ENCODE assay signal across 17 cellular contexts in genomic region chr7:36048902-36049240, GRCh38.
A peak's percentile ranks its signal among the peaks of the same experiment; 100 is the strongest.
DNase-seq lines count a peak whose midpoint lies in the region; ATAC-seq, FAIRE-seq and TF ChIP-seq lines count a peak whose summit lies in the region.
"Had no signal": no experiment of that assay in that cellular context is flagged by ENCODE, and none has a peak within 500 bp of the region (broad histone marks: within the 10 kb centered on the region; RNA-seq: fewer than 3 reads in every experiment).

No MANE protein-coding gene starts in this region.

- H3K9me1 ChIP-seq in K562 (ENCODE audit: control insufficient read depth, insufficient read depth, low read length) = no peaks in the 10 kb centered on the region

- 0% methylated on average over 2 of the region's 2 CpGs for WGBS in K562 (ENCODE audit: insufficient coverage, low coverage, missing lambda C conversion rate)
- WGBS in neuronal stem cell (ENCODE audit: extremely low coverage in 2 of 2, insufficient read length in 2 of 2, insufficient replicate concordance in 1 of 2), 2 donors = no CpG with 5 or more reads among the region's 2 CpGs

- TF ChIP-seq POLR2A in K562 (conservative IDR thresholded peaks at IDR 0.05) = no peak

- H3K4me1 Mint-ChIP-seq in HFFc6 (ENCODE audit: low read depth) = peaks cover 41% of the 10 kb centered on the region
- H3K4me1 Mint-ChIP-seq: memory B cell had no signal

- no peaks in the 10 kb centered on the region for H4K20me1 ChIP-seq in BLaER1 treated with 17β-estradiol and CSF1 and Interleukin-3, amounts not matched to agents 10 nM and 100 nM
- no peaks in the 10 kb centered on the region for H4K20me1 ChIP-seq in K562 (replicated peaks; ENCODE audit: control insufficient read depth, insufficient read depth, low read length)

- CTCF ChIA-PET in K562 (lab: Yijun Ruan, JAX; ENCODE audit: low intra/inter-chr PET ratio) = no interaction called here

- no peak overlapping the region for H3K4ac ChIP-seq in neuronal stem cell (ENCODE audit: low read length)

- H3K4me2 ChIP-seq in BLaER1 treated with 17β-estradiol and CSF1 and Interleukin-3, amounts not matched to agents 10 nM and 100 nM = peak overlapping the region in 9 of 11 experiments; percentile 0 to 55 (median 26); a peak in 11 of 22 replicates
- H3K4me2 ChIP-seq in K562 (ENCODE audit: insufficient read depth, low read length) (no peak overlapping the region), neuronal stem cell (ENCODE audit: insufficient read depth, low read length, poor library complexity, severe bottlenecking) (no peak overlapping the region)

- H3K36me3 Mint-ChIP-seq in HFFc6 (ENCODE audit: low read depth) = no peaks in the 10 kb centered on the region
- H3K36me3 Mint-ChIP-seq: memory B cell had no signal

- no peak for TF ChIP-seq EP300 in K562 (IDR thresholded peaks at IDR 0.05; ENCODE audit: low read length)

- peaks cover 4% of the 10 kb centered on the region; the same call in 1 of the 2 replicates for H3K27me3 Mint-ChIP-seq in HFFc6 (ENCODE audit: insufficient read depth)

- peak overlapping the region; percentile 26 for H2BK5ac ChIP-seq in neuronal stem cell (ENCODE audit: low read length)

- DNase-seq in HFFc6 (peak; percentile 32), K562 (ENCODE audit: extremely low read depth in 1 of 4, low spot score in 3 of 4) (no peak), neuronal stem cell (ENCODE audit: low spot score) (no peak), C1 segment of cervical spinal cord (lab: John Stamatoyannopoulos, UW) (no peak), WERI-Rb-1 (no peak), HAP-1 (ENCODE audit: low spot score in 2 of 2) (no peak)
- DNase-seq: activated CD8-positive, alpha-beta memory T cell treated with anti-CD3 and anti-CD28 coated beads for 24 hours; activated effector memory CD4-positive, alpha-beta T cell treated with anti-CD3 and anti-CD28 coated beads, Interleukin-2, amount 50 U/mL, for 16 hours; MG63; NCI-H2081 treated with DMSO at 0.1 percent for 48 hours; small intestine; stomach had no signal

- H3K4me3 Mint-ChIP-seq in HFFc6 = peak overlapping the region; percentile 52
- H3K4me3 Mint-ChIP-seq: memory B cell had no signal

- H3K23ac ChIP-seq in neuronal stem cell (ENCODE audit: low read depth, low read length, poor library complexity) = no peak overlapping the region

- H2AFZ ChIP-seq in K562 (ENCODE audit: low read depth, low read length) (no peak overlapping the region), neuronal stem cell (ENCODE audit: low read length) (no peak overlapping the region)

- no peak overlapping the region for H2BK120ac ChIP-seq in neuronal stem cell (ENCODE audit: low read depth, low read length)

- H3K36me3 ChIP-seq in BLaER1 treated with 17β-estradiol and CSF1 and Interleukin-3, amounts not matched to agents 10 nM and 100 nM = no peaks in the 10 kb centered on the region
- H3K36me3 ChIP-seq in K562 (ENCODE audit: control insufficient read depth, insufficient read depth, low read length) = no peaks in the 10 kb centered on the region
- no peaks in the 10 kb centered on the region for H3K36me3 ChIP-seq in neuronal stem cell (replicated peaks in 1 of 2; ENCODE audit: control insufficient read depth in 2 of 2, insufficient read depth in 2 of 2, low read length in 2 of 2)
- no peaks in the 10 kb centered on the region for H3K36me3 ChIP-seq in WERI-Rb-1
- no peaks in the 10 kb centered on the region for H3K36me3 ChIP-seq in HAP-1 (replicated peaks)
- H3K36me3 ChIP-seq: ascending aorta, MG63, stomach had no signal

- H3K27ac Mint-ChIP-seq in HFFc6 = peak overlapping the region; percentile 69
- H3K27ac Mint-ChIP-seq: memory B cell had no signal

- no peak overlapping the region for H4K91ac ChIP-seq in neuronal stem cell (ENCODE audit: low read depth, low read length, poor library complexity)

- H3K9me3 ChIP-seq in BLaER1 treated with 17β-estradiol and CSF1 and Interleukin-3, amounts not matched to agents 10 nM and 100 nM (replicated peaks in 1 of 11) = no peaks in the 10 kb centered on the region; a peak in 1 of 22 replicates
- no peaks in the 10 kb centered on the region for H3K9me3 ChIP-seq in K562 (replicated peaks; ENCODE audit: control insufficient read depth, insufficient read depth, low read depth, low read length)
- no peaks in the 10 kb centered on the region for H3K9me3 ChIP-seq in neuronal stem cell (replicated peaks in 1 of 2; ENCODE audit: control insufficient read depth in 2 of 2, insufficient read depth in 1 of 2, low read depth in 1 of 2, low read length in 2 of 2)
- H3K9me3 ChIP-seq in WERI-Rb-1 (ENCODE audit: severe bottlenecking) = no peaks in the 10 kb centered on the region
- no peaks in the 10 kb centered on the region for H3K9me3 ChIP-seq in HAP-1
- H3K9me3 ChIP-seq: ascending aorta, MG63, stomach had no signal

- TF ChIP-seq CTCF in HFFc6 (IDR thresholded peaks at IDR 0.05) = no peak
- TF ChIP-seq CTCF in K562 (IDR thresholded peaks at IDR 0.05 in 2 of 3, conservative IDR thresholded peaks at IDR 0.05 in 1 of 3; ENCODE audit: insufficient read depth in 2 of 3, low read depth in 1 of 3, low read length in 3 of 3) = no peak
- no peak for TF ChIP-seq CTCF in WERI-Rb-1 (IDR thresholded peaks at IDR 0.05; ENCODE audit: low read depth, low read length)

- TF ChIP-seq RAD21 in K562 (CRISPR knock-in tag; conservative IDR thresholded peaks at IDR 0.05 in 1 of 2, IDR thresholded peaks at IDR 0.05 in 1 of 2) = no peak

- no peak overlapping the region for H3K9ac ChIP-seq in BLaER1 treated with 17β-estradiol and CSF1 and Interleukin-3, amounts not matched to agents 10 nM and 100 nM
- H3K9ac ChIP-seq in K562 (ENCODE audit: insufficient read depth in 1 of 2, low read depth in 2 of 2, low read length in 2 of 2) (no peak overlapping the region), neuronal stem cell (ENCODE audit: low read depth, low read length, poor library complexity) (no peak overlapping the region)

- no peak overlapping the region for H2AK5ac ChIP-seq in neuronal stem cell (ENCODE audit: low read depth, low read length)

- ATAC-seq in K562 = no peak
- ATAC-seq in HG02884 (IDR thresholded peaks at IDR 0.05; ENCODE audit: unreplicated experiment) = no peak

- no peaks in the 10 kb centered on the region for H3K79me2 ChIP-seq in K562 (ENCODE audit: control insufficient read depth, insufficient read depth, low read length)

- H3K18ac ChIP-seq in neuronal stem cell (ENCODE audit: low read length) = peak overlapping the region; percentile 44

- H2BK15ac ChIP-seq in neuronal stem cell (ENCODE audit: low read length) = no peak overlapping the region

- H3K4me1 ChIP-seq in BLaER1 treated with 17β-estradiol and CSF1 and Interleukin-3, amounts not matched to agents 10 nM and 100 nM = peaks cover 0 to 28% (median 11%) of the 10 kb centered on the region in 10 experiments; a peak in 12 of 20 replicates
- no peaks in the 10 kb centered on the region for H3K4me1 ChIP-seq in K562 (replicated peaks in 1 of 2; ENCODE audit: control insufficient read depth in 2 of 2, insufficient read depth in 2 of 2, low read length in 2 of 2)
- H3K4me1 ChIP-seq in neuronal stem cell (ENCODE audit: control insufficient read depth in 2 of 2, insufficient read depth in 1 of 2, low read depth in 1 of 2, low read length in 2 of 2) = peaks cover 0 to 2% of the 10 kb centered on the region in 2 donors
- no peaks in the 10 kb centered on the region for H3K4me1 ChIP-seq in HAP-1

- intact Hi-C loops in K562 (cut with micrococcal nuclease) = no loop called here

- in situ Hi-C loops in K562 (cut with MboI) = no loop called here
- in situ Hi-C loops in HAP-1 (cut with MboI; ENCODE audit: low sequenced_read_pairs) = no loop called here

- H4K8ac ChIP-seq in neuronal stem cell (ENCODE audit: low read depth, low read length) = no peak overlapping the region

- no peak for FAIRE-seq in K562 (lab: Jason Lieb, UNC)
- FAIRE-seq: GM12892, small intestine had no signal

- no peak overlapping the region for H2BK12ac ChIP-seq in neuronal stem cell (ENCODE audit: low read length)

- no peak overlapping the region for H3K27ac ChIP-seq in BLaER1 treated with 17β-estradiol and CSF1 and Interleukin-3, amounts not matched to agents 10 nM and 100 nM
- H3K27ac ChIP-seq in K562 (ENCODE audit: extremely low read depth, low read depth, low read length) (no peak overlapping the region), neuronal stem cell (replicated peaks; ENCODE audit: low read length) (no peak overlapping the region), WERI-Rb-1 (no peak overlapping the region)
- H3K27ac ChIP-seq: stomach had no signal

- no peaks in the 10 kb centered on the region for H3K27me3 ChIP-seq in BLaER1 treated with 17β-estradiol and CSF1 and Interleukin-3, amounts not matched to agents 10 nM and 100 nM
- peaks cover 4 to 23% of the 10 kb centered on the region in 2 experiments; a peak in 3 of 5 replicates for H3K27me3 ChIP-seq in K562 (ENCODE audit: control insufficient read depth in 2 of 2, insufficient read depth in 2 of 2, low read length in 2 of 2)
- no peaks in the 10 kb centered on the region for H3K27me3 ChIP-seq in neuronal stem cell (ENCODE audit: control insufficient read depth in 3 of 3, insufficient read depth in 3 of 3, low read depth in 1 of 3, low read length in 3 of 3)
- no peaks in the 10 kb centered on the region for H3K27me3 ChIP-seq in WERI-Rb-1 (ENCODE audit: insufficient read depth, low read depth, severe bottlenecking)
- no peaks in the 10 kb centered on the region for H3K27me3 ChIP-seq in HAP-1 (ENCODE audit: low read depth)
- H3K27me3 ChIP-seq: ascending aorta, MG63, stomach had no signal

- H3K9me3 Mint-ChIP-seq in HFFc6 = no peaks in the 10 kb centered on the region
- H3K9me3 Mint-ChIP-seq: memory B cell had no signal

- BruUV-seq in K562 (replicated peaks; lab: Mats Ljungman, UMichigan) = no TSS peak

- no peak overlapping the region for H3K4me3 ChIP-seq in BLaER1 treated with 17β-estradiol and CSF1 and Interleukin-3, amounts not matched to agents 10 nM and 100 nM
- H3K4me3 ChIP-seq in K562 (no peak overlapping the region), neuronal stem cell (ENCODE audit: low read length in 2 of 2) (no peak overlapping the region), WERI-Rb-1 (ENCODE audit: low read depth, low read length) (no peak overlapping the region), HAP-1 (no peak overlapping the region)
- H3K4me3 ChIP-seq: ascending aorta, MG63, stomach had no signal

- no peaks in the 10 kb centered on the region for H3K79me1 ChIP-seq in neuronal stem cell (ENCODE audit: low read depth, low read length)

- POLR2A ChIA-PET in K562 (lab: Yijun Ruan, JAX) = no interaction called here

- H3K14ac ChIP-seq in neuronal stem cell (ENCODE audit: low read length) = no peak overlapping the region

TF ChIP-seq in K562, 482 proteins besides CTCF, POLR2A, EP300 and RAD21 (continues in another document):
- TF ChIP-seq L3MBTL2 (IDR thresholded peaks at IDR 0.05) (no peak), GTF2E2 (tag; IDR thresholded peaks at IDR 0.05) (no peak), NR2C1 (IDR thresholded peaks at IDR 0.05) (peak; percentile 67), NR2C1 (tag; IDR thresholded peaks at IDR 0.05) (peak; percentile 84), NFE2 (IDR thresholded peaks at IDR 0.05; ENCODE audit: low read depth) (peak; percentile 40), NR2C2 (CRISPR knock-in tag; IDR thresholded peaks at IDR 0.05) (no peak), NR2C2 (tag; IDR thresholded peaks at IDR 0.05) (peak; percentile 78), GABPA (tag; conservative IDR thresholded peaks at IDR 0.05; ENCODE audit: low read depth) (peak; percentile 72), ATF7 (IDR thresholded peaks at IDR 0.05) (no peak)

Comparison
In these comparisons a context has a peak if more than half of its experiments do, and no peak if none do; other contexts are left out.
1. H3K4me2 ChIP-seq: peak in BLaER1 treated with 17β-estradiol and CSF1 and Interleukin-3, amounts not matched to agents 10 nM and 100 nM (9 of 11); none in K562 (single experiment) and neuronal stem cell (single experiment).